ENCODE assay signal across 26 cellular contexts in the genomic region with DNA sequence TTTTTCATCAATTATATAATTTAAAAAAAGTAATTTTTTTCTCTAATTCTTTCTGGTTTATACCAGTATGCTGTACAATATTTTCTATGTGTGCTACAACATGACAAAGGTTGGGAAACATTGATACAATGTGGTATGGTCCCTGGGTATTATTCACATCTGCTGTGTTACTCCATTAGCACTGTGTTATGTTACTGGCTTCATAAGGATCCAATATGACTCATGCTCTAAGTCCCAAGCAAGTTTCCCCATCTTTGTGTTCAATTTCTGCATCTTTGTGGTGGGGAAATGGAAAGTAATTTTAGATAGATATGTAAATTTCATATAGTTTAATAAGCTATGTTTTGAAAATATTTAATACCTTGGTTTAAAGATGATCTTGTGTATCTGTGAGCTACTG. TPM values are rescaled to one million over a fixed set of nuclear protein-coding genes. Genes with fewer than 3 reads are reported as not detected.
DNase-seq lines count a peak whose midpoint lies in the region; ATAC-seq lines count a peak whose summit lies in the region.
"Had no signal": no experiment of that assay in that cellular context is flagged by ENCODE, and none has a peak within 500 bp of the region (broad histone marks: within the 10 kb centered on the region; RNA-seq: fewer than 3 reads in every experiment).

No MANE protein-coding gene starts in this region.

- no peak for DNase-seq in stimulated activated naive CD8-positive, alpha-beta T cell treated with anti-CD3 and anti-CD28 coated beads, Interleukin-15, amount 100 ng/mL, for 72 hours
- DNase-seq in stimulated activated naive CD8-positive, alpha-beta T cell treated with anti-CD3 and anti-CD28 coated beads, Interleukin-15, Interleukin-2, amounts not matched to agents 100 U/mL and 50 U/mL, for 24 hours, result no peak
- peak; percentile 52 for DNase-seq in fibroblast of gingiva (ENCODE audit: low read depth)
- no peak for DNase-seq in kidney tubule cell (ENCODE audit: low spot score)
- no peak for DNase-seq in NCI-H524 (lab: John Stamatoyannopoulos, UW)
- DNase-seq: ACHN; amygdala; CD4-positive, CD25-positive, alpha-beta regulatory T cell; DMS 273 treated with DMSO at 0.1 percent for 48 hours; effector CD4-positive, alpha-beta T cell; esophagus squamous epithelium; GF-D8; mucosa of descending colon; NCI-H1417 treated with DMSO at 0.1 percent for 48 hours; NCI-H526; Right ventricle myocardium superior; stimulated activated CD4-positive, alpha-beta T cell treated with anti-CD3 and anti-CD28 coated beads, Interleukin-2, amount 100 ng/mL, for 24 hours; stimulated activated naive CD4-positive, alpha-beta T cell treated with Interleukin-2 at 50 U/mL for 16 hours; tibial artery had no signal

- H3K4me1 Mint-ChIP-seq in stimulated activated naive CD8-positive, alpha-beta T cell treated with anti-CD3 and anti-CD28 coated beads, Interleukin-15, amount 100 ng/mL, for 72 hours, result peaks cover 15% of the 10 kb centered on the region
- H3K4me1 Mint-ChIP-seq in activated T-helper 17 cell treated with anti-CD3 and anti-CD28 coated beads, Interleukin-2, amount 50 U/mL, for 72 hours, result no peaks in the 10 kb centered on the region
- H3K4me1 Mint-ChIP-seq: central memory CD8-positive, alpha-beta T cell; neural crest cell had no signal

- H3K36me3 Mint-ChIP-seq in activated T-helper 17 cell treated with anti-CD3 and anti-CD28 coated beads, Interleukin-2, amount 50 U/mL, for 72 hours (ENCODE audit: low read depth), result peaks cover 64% of the 10 kb centered on the region

- no peak overlapping the region for H3K27ac Mint-ChIP-seq in stimulated activated naive CD8-positive, alpha-beta T cell treated with anti-CD3 and anti-CD28 coated beads, Interleukin-15, amount 100 ng/mL, for 72 hours
- H3K27ac Mint-ChIP-seq in activated T-helper 17 cell treated with anti-CD3 and anti-CD28 coated beads, Interleukin-2, amount 50 U/mL, for 72 hours, result no peak overlapping the region
- H3K27ac Mint-ChIP-seq: activated T-helper 2 cell treated with anti-CD3 and anti-CD28 coated beads, Interferon-gamma antibody, Interleukin-2, Interleukin-4, amounts not matched to agents 10 μg/mL and 5 μg/mL and 100 μg/mL, durations not matched to agents 14 hours and 24 hours and 36 hours; progenitor cell of endocrine pancreas had no signal

- no peak overlapping the region for H3K4me3 Mint-ChIP-seq in stimulated activated naive CD8-positive, alpha-beta T cell treated with anti-CD3 and anti-CD28 coated beads, Interleukin-15, amount 100 ng/mL, for 72 hours
- no peak overlapping the region for H3K4me3 Mint-ChIP-seq in activated T-helper 17 cell treated with anti-CD3 and anti-CD28 coated beads, Interleukin-2, amount 50 U/mL, for 72 hours
- H3K4me3 Mint-ChIP-seq: CD4-positive, CD25-positive, alpha-beta regulatory T cell; central memory CD8-positive, alpha-beta T cell; neural crest cell had no signal

- H3K9me3 Mint-ChIP-seq in stimulated activated naive CD8-positive, alpha-beta T cell treated with anti-CD3 and anti-CD28 coated beads, Interleukin-15, amount 100 ng/mL, for 72 hours, result no peaks in the 10 kb centered on the region
- H3K9me3 Mint-ChIP-seq in activated T-helper 17 cell treated with anti-CD3 and anti-CD28 coated beads, Interleukin-2, amount 50 U/mL, for 72 hours, result no peaks in the 10 kb centered on the region
- H3K9me3 Mint-ChIP-seq: activated T-helper 2 cell treated with anti-CD3 and anti-CD28 coated beads, Interferon-gamma antibody, Interleukin-2, Interleukin-4, amounts not matched to agents 10 μg/mL and 5 μg/mL and 100 μg/mL, durations not matched to agents 14 hours and 24 hours and 36 hours; CD4-positive, CD25-positive, alpha-beta regulatory T cell; central memory CD8-positive, alpha-beta T cell; neural crest cell had no signal

- ATAC-seq in stimulated activated naive CD8-positive, alpha-beta T cell treated with anti-CD3 and anti-CD28 coated beads, Interleukin-15, amount 100 ng/mL, for 72 hours, result peak; percentile 71
- ATAC-seq in stimulated activated naive CD8-positive, alpha-beta T cell treated with anti-CD3 and anti-CD28 coated beads, Interleukin-15, Interleukin-2, amounts not matched to agents 100 U/mL and 50 U/mL, for 24 hours, result no peak
- peak; percentile 44 for ATAC-seq in activated T-helper 17 cell treated with anti-CD3 and anti-CD28 coated beads, Interleukin-2, amount 50 U/mL, for 72 hours (replicated peaks)
- ATAC-seq in GM21576 (IDR thresholded peaks at IDR 0.05; ENCODE audit: unreplicated experiment) (no peak), GM21737 (IDR thresholded peaks at IDR 0.05; ENCODE audit: unreplicated experiment) (no peak)
- ATAC-seq: mucosa of descending colon had no signal

- no peaks in the 10 kb centered on the region for H3K27me3 Mint-ChIP-seq in stimulated activated naive CD8-positive, alpha-beta T cell treated with anti-CD3 and anti-CD28 coated beads, Interleukin-15, amount 100 ng/mL, for 72 hours
- no peaks in the 10 kb centered on the region for H3K27me3 Mint-ChIP-seq in activated T-helper 17 cell treated with anti-CD3 and anti-CD28 coated beads, Interleukin-2, amount 50 U/mL, for 72 hours
- H3K27me3 Mint-ChIP-seq: CD4-positive, CD25-positive, alpha-beta regulatory T cell; central memory CD8-positive, alpha-beta T cell; progenitor cell of endocrine pancreas had no signal

RNA-seq across cellular contexts. Expression of gene FBXO33, which starts 35.8 kb away (rescaled TPM):
- 10 to 100 TPM; 15.8 to 19.1 TPM for total RNA-seq in activated T-helper 17 cell treated with anti-CD3 and anti-CD28 coated beads, Interleukin-2, amount 50 U/mL, for 72 hours

Comparison
In these comparisons a context has a peak if more than half of its experiments do, and no peak if none do; other contexts are left out.
1. ATAC-seq: peak in stimulated activated naive CD8-positive, alpha-beta T cell treated with anti-CD3 and anti-CD28 coated beads, Interleukin-15, amount 100 ng/mL, for 72 hours (single experiment) and activated T-helper 17 cell treated with anti-CD3 and anti-CD28 coated beads, Interleukin-2, amount 50 U/mL, for 72 hours (single experiment); none in stimulated activated naive CD8-positive, alpha-beta T cell treated with anti-CD3 and anti-CD28 coated beads, Interleukin-15, Interleukin-2, amounts not matched to agents 100 U/mL and 50 U/mL, for 24 hours (single experiment), GM21576 (single experiment) and GM21737 (single experiment).